In the genomic region with DNA sequence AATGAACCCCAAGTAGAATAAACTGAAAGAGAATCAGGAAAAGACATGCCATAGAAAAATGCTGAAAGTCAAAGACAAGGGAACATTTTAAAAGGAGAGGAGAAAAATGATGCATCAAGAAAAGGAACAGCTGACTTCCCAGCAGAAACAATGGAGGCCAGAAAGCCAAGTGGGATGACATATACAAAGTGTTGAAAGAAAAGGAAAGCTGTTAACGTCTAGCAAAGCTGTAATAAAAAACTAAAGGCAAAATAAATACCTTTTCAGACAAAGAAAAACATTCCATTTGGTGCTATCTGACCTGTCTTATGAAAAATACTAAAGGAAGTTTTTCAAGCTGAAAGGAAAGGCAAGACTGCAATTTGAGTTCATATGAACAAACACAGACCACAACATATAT, we compare ENCODE assay signal across 24 cellular contexts. TPM values are rescaled to one million over a fixed set of nuclear protein-coding genes. Genes with fewer than 3 reads are reported as not detected.
DNase-seq lines count a peak whose midpoint lies in the region; ATAC-seq, FAIRE-seq and TF ChIP-seq lines count a peak whose summit lies in the region.
"Had no signal": no experiment of that assay in that cellular context is flagged by ENCODE, and none has a peak within 500 bp of the region (broad histone marks: within the 10 kb centered on the region; RNA-seq: fewer than 3 reads in every experiment).

No MANE protein-coding gene starts in this region.

- H3K36me3 Mint-ChIP-seq in neural crest cell (ENCODE audit: low read depth): peaks cover 5% of the 10 kb centered on the region
- H3K36me3 Mint-ChIP-seq in CD4-positive, alpha-beta T cell (ENCODE audit: low read depth): no peaks in the 10 kb centered on the region
- H3K36me3 Mint-ChIP-seq: CD14-positive monocyte; CD8-positive, alpha-beta T cell had no signal

- no peak for ATAC-seq in CD4-positive, alpha-beta T cell (ENCODE audit: poor library complexity)
- ATAC-seq: CD8-positive, alpha-beta T cell had no signal

- TF ChIP-seq CTCF in cardiac fibroblast (IDR thresholded peaks at IDR 0.05; ENCODE audit: low read depth, low read length): no peak
- TF ChIP-seq CTCF in fibroblast of pulmonary artery (IDR thresholded peaks at IDR 0.05; ENCODE audit: low read length, missing control alignments): no peak
- no peak for TF ChIP-seq CTCF in neural crest cell (conservative IDR thresholded peaks at IDR 0.05)
- no peak for TF ChIP-seq CTCF in left ventricle myocardium inferior (IDR thresholded peaks at IDR 0.05; ENCODE audit: borderline replicate concordance)
- no peak for TF ChIP-seq CTCF in CD4-positive, alpha-beta T cell (IDR thresholded peaks at IDR 0.05)

- peaks cover 6% of the 10 kb centered on the region for H3K9me3 Mint-ChIP-seq in neural crest cell
- H3K9me3 Mint-ChIP-seq in CD4-positive, alpha-beta T cell: no peaks in the 10 kb centered on the region

- POLR2A ChIA-PET in CD4-positive, alpha-beta T cell (lab: Charles Lee): no interaction called here

- H3K4me3 Mint-ChIP-seq in neural crest cell: no peak overlapping the region
- no peak overlapping the region for H3K4me3 Mint-ChIP-seq in CD4-positive, alpha-beta T cell
- H3K4me3 Mint-ChIP-seq: CD14-positive monocyte; CD4-positive, CD25-positive, alpha-beta regulatory T cell; CD8-positive, alpha-beta T cell had no signal

- peaks cover 40% of the 10 kb centered on the region for H3K4me1 ChIP-seq in left ventricle myocardium inferior
- H3K4me1 ChIP-seq: BE2C, BLaER1 had no signal

- peaks cover 25% of the 10 kb centered on the region for H3K9me3 ChIP-seq in left ventricle myocardium inferior (replicated peaks)
- no peaks in the 10 kb centered on the region for H3K9me3 ChIP-seq in CD4-positive, alpha-beta T cell (ENCODE audit: control insufficient read depth, low read length)
- H3K9me3 ChIP-seq: BE2C, Caco-2 had no signal

- peak overlapping the region; percentile 64 for H3K27ac Mint-ChIP-seq in neural crest cell (ENCODE audit: unreplicated experiment)
- no peak overlapping the region for H3K27ac Mint-ChIP-seq in CD4-positive, alpha-beta T cell
- H3K27ac Mint-ChIP-seq: CD14-positive monocyte; CD4-positive, CD25-positive, alpha-beta regulatory T cell; CD8-positive, alpha-beta T cell had no signal

- no peaks in the 10 kb centered on the region for H3K4me1 Mint-ChIP-seq in neural crest cell
- H3K4me1 Mint-ChIP-seq in CD4-positive, alpha-beta T cell (ENCODE audit: low read depth): no peaks in the 10 kb centered on the region
- H3K4me1 Mint-ChIP-seq: CD14-positive monocyte; CD4-positive, CD25-positive, alpha-beta regulatory T cell had no signal

- peak; percentile 62 to 65 for DNase-seq in cardiac fibroblast (ENCODE audit: low read depth in 2 of 2)
- DNase-seq in dermis blood vessel endothelial cell: peak; percentile 63
- DNase-seq in fibroblast of pulmonary artery (ENCODE audit: low read depth): peak; percentile 78
- no peak for DNase-seq in neural crest cell (ENCODE audit: low read depth, low spot score)
- no peak for DNase-seq in left ventricle myocardium inferior
- no peak for DNase-seq in GM19239 (ENCODE audit: insufficient read length, low spot score)
- DNase-seq in NCI-H2029 (lab: John Stamatoyannopoulos, UW): no peak
- DNase-seq in CD4-positive, alpha-beta T cell: no peak
- DNase-seq: 8988T; ACHN; BE2C; C1 segment of cervical spinal cord; Caco-2; Calu3; CD4-positive, CD25-positive, alpha-beta regulatory T cell; CD8-positive, alpha-beta T cell; DMS79 treated with DMSO at 0.1 percent for 48 hours; GF-D8 had no signal

- no peak overlapping the region for H3K27ac ChIP-seq in left ventricle myocardium inferior (replicated peaks)
- H3K27ac ChIP-seq in CD4-positive, alpha-beta T cell (ENCODE audit: low read depth, low read length): no peak overlapping the region
- H3K27ac ChIP-seq: BLaER1 had no signal

- no peaks in the 10 kb centered on the region for H3K27me3 Mint-ChIP-seq in neural crest cell (ENCODE audit: low read depth)
- H3K27me3 Mint-ChIP-seq in CD4-positive, alpha-beta T cell: no peaks in the 10 kb centered on the region
- H3K27me3 Mint-ChIP-seq: CD4-positive, CD25-positive, alpha-beta regulatory T cell had no signal

- CTCF ChIA-PET in CD4-positive, alpha-beta T cell (lab: Charles Lee): no interaction called here

- H3K4me3 ChIP-seq in cardiac fibroblast (replicated peaks in 1 of 2; ENCODE audit: low read depth in 2 of 2, low read length in 2 of 2) (no peak overlapping the region), fibroblast of pulmonary artery (replicated peaks; ENCODE audit: low read depth, low read length) (no peak overlapping the region), left ventricle myocardium inferior (no peak overlapping the region)
- H3K4me3 ChIP-seq: BLaER1 had no signal

- no peak for FAIRE-seq in GM19239 (lab: Jason Lieb, UNC)
- FAIRE-seq: A204.1, D721Med, G401.6, GM12891 had no signal

- no peaks in the 10 kb centered on the region for H3K27me3 ChIP-seq in left ventricle myocardium inferior (ENCODE audit: low read depth)
- H3K27me3 ChIP-seq in CD4-positive, alpha-beta T cell (ENCODE audit: control insufficient read depth, insufficient read depth, low read length): no peaks in the 10 kb centered on the region
- H3K27me3 ChIP-seq: BE2C, BLaER1 had no signal

- intact Hi-C loops in left ventricle myocardium inferior (cut with micrococcal nuclease): no loop called here
- intact Hi-C loops in CD4-positive, alpha-beta T cell (cut with DNase I, micrococcal nuclease): no loop called here

- H3K36me3 ChIP-seq in left ventricle myocardium inferior: no peaks in the 10 kb centered on the region
- H3K36me3 ChIP-seq: BE2C, BLaER1 had no signal

RNA-seq across cellular contexts. Expression of a gene that starts 34.1 kb away (rescaled TPM):
- 9.7 and 12.2 TPM in 2 replicates for total RNA-seq in dermis blood vessel endothelial cell
- 23.7 and 26.2 TPM in 2 replicates for total RNA-seq in neural crest cell
- 12.2 TPM for total RNA-seq in left ventricle myocardium inferior
- not detected for total RNA-seq in CD4-positive, alpha-beta T cell
- total RNA-seq: CD4-positive, CD25-positive, alpha-beta regulatory T cell; CD8-positive, alpha-beta T cell had no signal

Comparison
In these comparisons a context has a peak if more than half of its experiments do, and no peak if none do; other contexts are left out.
1. DNase-seq: peak in cardiac fibroblast (2 of 2), dermis blood vessel endothelial cell (single experiment) and fibroblast of pulmonary artery (single experiment); none in neural crest cell (single experiment), left ventricle myocardium inferior (single experiment), GM19239 (single experiment), NCI-H2029 (single experiment) and CD4-positive, alpha-beta T cell (0 of 10).
2. RNA of a gene that starts 34.1 kb away (total RNA-seq): 23.7 to 26.2 TPM in neural crest cell, 12.2 TPM in left ventricle myocardium inferior (single experiment) and 9.7 to 12.2 TPM in dermis blood vessel endothelial cell; not detected in CD4-positive, alpha-beta T cell; every median in the first group is over 10 times any median in the second.